Comparison of ENCODE assay signal across 28 cellular contexts in the genomic region with DNA sequence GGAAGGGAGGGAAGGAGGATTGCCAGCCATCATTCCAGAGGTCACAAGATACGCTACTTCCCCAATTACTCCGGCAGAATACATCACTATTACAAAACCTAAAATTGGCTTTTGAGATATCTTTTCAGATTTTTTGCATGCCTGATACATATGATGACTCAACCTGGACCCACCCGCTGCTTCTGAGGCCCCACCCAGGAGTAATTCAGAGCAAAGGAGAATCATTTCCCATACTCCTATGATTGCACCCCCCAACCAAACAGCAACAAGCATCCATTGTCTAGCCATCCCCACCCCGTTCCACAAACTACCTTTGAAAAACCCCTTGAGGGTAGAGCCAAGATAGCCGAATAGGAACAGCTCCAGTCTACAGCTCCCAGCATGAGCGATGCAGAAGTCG.
DNase-seq lines count a peak whose midpoint lies in the region; ATAC-seq and TF ChIP-seq lines count a peak whose summit lies in the region.
"Had no signal": no experiment of that assay in that cellular context is flagged by ENCODE, and none has a peak within 500 bp of the region (broad histone marks: within the 10 kb centered on the region; RNA-seq: fewer than 3 reads in every experiment).

No MANE protein-coding gene starts in this region.

- CTCF ChIA-PET in Calu3 (lab: Charles Lee) (interaction anchor here (0.7 to 1.0 kb wide), 2 partner anchors 8 to 261 kb away, joined by 3 read pairs; no protein-coding TSS in a partner anchor), WTC11 (lab: Charles Lee) (interaction anchor here (0.7 kb wide), 1 partner anchor 20 kb away, joined by 3 read pairs; no protein-coding TSS in a partner anchor)

- no TSS peak for BruUV-seq in Calu3 (replicated peaks; lab: Mats Ljungman, UMichigan)

- intact Hi-C loops in Calu3 (cut with micrococcal nuclease; ENCODE audit: unreplicated experiment): no loop called here

- ATAC-seq in WTC11 (no peak), GM21737 (IDR thresholded peaks at IDR 0.05; ENCODE audit: unreplicated experiment) (no peak)
- ATAC-seq in stimulated activated naive B cell treated with anti-CD40 and anti-IgM and Interleukin-4, amounts not matched to agents 10 μg/mL and 1 μg/mL and 100 μg/mL, for 72 hours (replicated peaks): no peak
- ATAC-seq: activated T-cell treated with anti-CD3 and anti-CD28 coated beads, Interleukin-2, amount 50 U/mL, for 4 hours; gastroesophageal sphincter had no signal

- TF ChIP-seq CTCF in Calu3 (IDR thresholded peaks at IDR 0.05; ENCODE audit: unreplicated experiment) (no peak), WTC11 (IDR thresholded peaks at IDR 0.05) (no peak), foreskin fibroblast (IDR thresholded peaks at IDR 0.05; ENCODE audit: low read depth, low read length) (no peak)

- H3K4me3 Mint-ChIP-seq in Calu3 (ENCODE audit: low read depth, unreplicated experiment): peak overlapping the region; percentile 57
- H3K4me3 Mint-ChIP-seq in WTC11: peak overlapping the region; percentile 44; the same call in 1 of the 2 replicates
- no peak overlapping the region for H3K4me3 Mint-ChIP-seq in stimulated activated naive B cell treated with anti-CD40 and anti-IgM and Interleukin-4, amounts not matched to agents 10 μg/mL and 1 μg/mL and 100 μg/mL, for 72 hours
- H3K4me3 Mint-ChIP-seq: activated CD4-positive, alpha-beta T cell treated with anti-CD3 and anti-CD28 coated beads, Interleukin-2, amount 10 ng/mL, durations not matched to agents 24 days and 14 days; activated T-cell treated with anti-CD3 and anti-CD28 coated beads, Interleukin-2, amount 50 U/mL, for 4 hours; CD8-positive, alpha-beta memory T cell; immature natural killer cell; neural crest cell; T-helper 2 cell treated with Interferon-gamma antibody and Interleukin-4, amounts not matched to agents 5 μg/mL and 100 μg/mL, for 36 hours had no signal

- POLR2A ChIA-PET in WTC11 (lab: Charles Lee): no interaction called here

- H3K27ac Mint-ChIP-seq in Calu3 (ENCODE audit: unreplicated experiment) (peak overlapping the region; percentile 86), WTC11 (no peak overlapping the region; the same call in 1 of the 2 replicates)
- no peak overlapping the region for H3K27ac Mint-ChIP-seq in stimulated activated naive B cell treated with anti-CD40 and anti-IgM and Interleukin-4, amounts not matched to agents 10 μg/mL and 1 μg/mL and 100 μg/mL, for 72 hours
- H3K27ac Mint-ChIP-seq: activated CD4-positive, alpha-beta T cell treated with anti-CD3 and anti-CD28 coated beads, Interleukin-2, amount 10 ng/mL, durations not matched to agents 24 days and 14 days; immature natural killer cell; T-helper 2 cell treated with Interferon-gamma antibody and Interleukin-4, amounts not matched to agents 5 μg/mL and 100 μg/mL, for 36 hours had no signal

- DNase-seq in Calu3 (peak; percentile 49), NCI-H226 (peak; percentile 27), WTC11 (ENCODE audit: low spot score) (no peak), foreskin fibroblast (peak; percentile 16 to 49), UCSD-AML1 (lab: John Stamatoyannopoulos, UW; ENCODE audit: unreplicated experiment) (no peak), COLO829 (ENCODE audit: low spot score) (no peak)
- DNase-seq in stimulated activated naive B cell treated with anti-CD40 and anti-IgM and Interleukin-4, amounts not matched to agents 10 μg/mL and 1 μg/mL and 100 μg/mL, for 72 hours: no peak
- DNase-seq: activated CD4-positive, alpha-beta T cell treated with anti-CD3 and anti-CD28 coated beads, Interleukin-2, amount 10 ng/mL, durations not matched to agents 24 days and 14 days; activated T-cell treated with anti-CD3 and anti-CD28 coated beads, Interleukin-2, amount 50 U/mL, for 4 hours; adrenal gland; BE2C; CD8-positive, alpha-beta memory T cell; colonic mucosa; effector memory CD4-positive, alpha-beta T cell; GF-D8; hippocampal formation; immature natural killer cell; mesenchymal stem cell; NCI-H187; NCI-H524 treated with DMSO at 0.1 percent for 48 hours; spleen; WERI-Rb-1 had no signal

- H3K27me3 Mint-ChIP-seq in Calu3 (ENCODE audit: unreplicated experiment): no peaks in the 10 kb centered on the region
- no peaks in the 10 kb centered on the region; the same call in 1 of the 2 replicates for H3K27me3 Mint-ChIP-seq in WTC11 (ENCODE audit: low read depth)
- H3K27me3 Mint-ChIP-seq in stimulated activated naive B cell treated with anti-CD40 and anti-IgM and Interleukin-4, amounts not matched to agents 10 μg/mL and 1 μg/mL and 100 μg/mL, for 72 hours: no peaks in the 10 kb centered on the region
- H3K27me3 Mint-ChIP-seq: activated CD4-positive, alpha-beta T cell treated with anti-CD3 and anti-CD28 coated beads, Interleukin-2, amount 10 ng/mL, durations not matched to agents 24 days and 14 days had no signal

- H3K9me3 Mint-ChIP-seq in Calu3 (ENCODE audit: low read depth, unreplicated experiment): peaks cover 6% of the 10 kb centered on the region
- peaks cover 38% of the 10 kb centered on the region for H3K9me3 Mint-ChIP-seq in WTC11
- peaks cover 3% of the 10 kb centered on the region in 2 donors for H3K9me3 Mint-ChIP-seq in stimulated activated naive B cell treated with anti-CD40 and anti-IgM and Interleukin-4, amounts not matched to agents 10 μg/mL and 1 μg/mL and 100 μg/mL, for 72 hours
- H3K9me3 Mint-ChIP-seq: activated T-cell treated with anti-CD3 and anti-CD28 coated beads, Interleukin-2, amount 50 U/mL, for 4 hours; CD8-positive, alpha-beta memory T cell; T-helper 2 cell treated with Interferon-gamma antibody and Interleukin-4, amounts not matched to agents 5 μg/mL and 100 μg/mL, for 36 hours had no signal

- H3K4me1 Mint-ChIP-seq in Calu3 (ENCODE audit: low read depth, unreplicated experiment) (peaks cover 15% of the 10 kb centered on the region), WTC11 (peaks cover 61% of the 10 kb centered on the region)
- no peaks in the 10 kb centered on the region for H3K4me1 Mint-ChIP-seq in stimulated activated naive B cell treated with anti-CD40 and anti-IgM and Interleukin-4, amounts not matched to agents 10 μg/mL and 1 μg/mL and 100 μg/mL, for 72 hours
- H3K4me1 Mint-ChIP-seq: activated CD4-positive, alpha-beta T cell treated with anti-CD3 and anti-CD28 coated beads, Interleukin-2, amount 10 ng/mL, durations not matched to agents 24 days and 14 days; CD8-positive, alpha-beta memory T cell; immature natural killer cell; neural crest cell had no signal

- no peak overlapping the region for H3K4me3 ChIP-seq in foreskin fibroblast (ENCODE audit: low read depth in 1 of 2, low read length in 2 of 2)
- H3K4me3 ChIP-seq: adrenal gland, breast epithelium, colonic mucosa, gastroesophageal sphincter, right atrium auricular region, spleen had no signal

- peaks cover 6% of the 10 kb centered on the region for H3K36me3 Mint-ChIP-seq in Calu3 (ENCODE audit: insufficient read depth, unreplicated experiment)
- peaks cover 37% of the 10 kb centered on the region for H3K36me3 Mint-ChIP-seq in WTC11
- no peaks in the 10 kb centered on the region for H3K36me3 Mint-ChIP-seq in stimulated activated naive B cell treated with anti-CD40 and anti-IgM and Interleukin-4, amounts not matched to agents 10 μg/mL and 1 μg/mL and 100 μg/mL, for 72 hours
- H3K36me3 Mint-ChIP-seq: immature natural killer cell had no signal

TF ChIP-seq in WTC11, 78 proteins besides CTCF, POLR2A, EP300 and RAD21:
- TF ChIP-seq, protein P1, sequence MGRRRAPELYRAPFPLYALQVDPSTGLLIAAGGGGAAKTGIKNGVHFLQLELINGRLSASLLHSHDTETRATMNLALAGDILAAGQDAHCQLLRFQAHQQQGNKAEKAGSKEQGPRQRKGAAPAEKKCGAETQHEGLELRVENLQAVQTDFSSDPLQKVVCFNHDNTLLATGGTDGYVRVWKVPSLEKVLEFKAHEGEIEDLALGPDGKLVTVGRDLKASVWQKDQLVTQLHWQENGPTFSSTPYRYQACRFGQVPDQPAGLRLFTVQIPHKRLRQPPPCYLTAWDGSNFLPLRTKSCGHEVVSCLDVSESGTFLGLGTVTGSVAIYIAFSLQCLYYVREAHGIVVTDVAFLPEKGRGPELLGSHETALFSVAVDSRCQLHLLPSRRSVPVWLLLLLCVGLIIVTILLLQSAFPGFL (CRISPR knock-in tag; IDR thresholded peaks at IDR 0.05; ENCODE audit: borderline replicate concordance): no peak
- TF ChIP-seq STAT6 (CRISPR knock-in tag; conservative IDR thresholded peaks at IDR 0.05; ENCODE audit: low read depth) (no peak), NR3C1 (CRISPR knock-in tag; conservative IDR thresholded peaks at IDR 0.05; ENCODE audit: low read depth) (no peak), ATF1 (CRISPR knock-in tag; IDR thresholded peaks at IDR 0.05) (no peak)
TF ChIP-seq in WTC11: peak in this region for 0.

Comparison
In these comparisons a context has a peak if more than half of its experiments do, and no peak if none do; other contexts are left out.
1. DNase-seq: peak in Calu3 (single experiment), NCI-H226 (single experiment) and foreskin fibroblast (2 of 2); none in WTC11 (single experiment), UCSD-AML1 (single experiment), COLO829 (single experiment) and stimulated activated naive B cell treated with anti-CD40 and anti-IgM and Interleukin-4, amounts not matched to agents 10 μg/mL and 1 μg/mL and 100 μg/mL, for 72 hours (single experiment).
2. H3K4me3 Mint-ChIP-seq: peak in Calu3 (single experiment) and WTC11 (single experiment); none in stimulated activated naive B cell treated with anti-CD40 and anti-IgM and Interleukin-4, amounts not matched to agents 10 μg/mL and 1 μg/mL and 100 μg/mL, for 72 hours (0 of 2).